15 cellular contexts compared by ENCODE assay signal in the genomic region with DNA sequence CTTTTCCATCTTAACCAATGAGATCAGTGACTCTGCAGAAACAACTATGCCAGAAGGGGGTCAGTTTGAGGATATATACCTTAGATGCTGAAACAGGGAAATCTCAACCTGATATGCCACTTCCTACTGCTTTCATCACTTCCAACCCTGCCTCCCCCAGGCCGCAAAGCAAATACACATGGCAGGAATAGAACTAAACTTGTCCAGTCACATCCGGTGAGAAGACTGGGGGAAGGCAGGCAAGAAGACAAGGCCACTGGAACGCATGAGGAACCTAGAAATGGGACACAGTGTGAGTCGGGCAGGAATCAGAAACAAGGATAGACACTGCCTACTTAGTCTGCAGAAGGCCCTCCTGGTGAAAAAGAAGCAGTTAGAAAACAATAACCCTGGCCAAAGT.
A peak's percentile ranks its signal among the peaks of the same experiment; 100 is the strongest.
DNase-seq lines count a peak whose midpoint lies in the region; ATAC-seq and TF ChIP-seq lines count a peak whose summit lies in the region.
"Had no signal": no experiment of that assay in that cellular context is flagged by ENCODE, and none has a peak within 500 bp of the region (broad histone marks: within the 10 kb centered on the region; RNA-seq: fewer than 3 reads in every experiment).

No MANE protein-coding gene starts in this region.

- no peaks in the 10 kb centered on the region for H3K9me3 Mint-ChIP-seq in natural killer cell
- no peaks in the 10 kb centered on the region for H3K9me3 Mint-ChIP-seq in CD8-positive, alpha-beta memory T cell

- no peak for TF ChIP-seq CTCF in natural killer cell (IDR thresholded peaks at IDR 0.05)

- H3K9me3 ChIP-seq in CD8-positive, alpha-beta memory T cell (ENCODE audit: low read length) = no peaks in the 10 kb centered on the region
- H3K9me3 ChIP-seq: BLaER1 had no signal

- H3K4me1 Mint-ChIP-seq in natural killer cell = peaks cover 41 to 42% of the 10 kb centered on the region in 2 donors
- peaks cover 42 to 68% (median 55%) of the 10 kb centered on the region in 3 donors for H3K4me1 Mint-ChIP-seq in CD8-positive, alpha-beta memory T cell

- H3K4me1 ChIP-seq in CD8-positive, alpha-beta memory T cell (ENCODE audit: insufficient read depth, low read length) = no peaks in the 10 kb centered on the region

- ATAC-seq in GM18502 (IDR thresholded peaks at IDR 0.05; ENCODE audit: poor library complexity, unreplicated experiment) (peak; percentile 58), natural killer cell (peak in 2 of 3 donors; percentile 25 to 53), left lobe of liver (no peak)

- no peaks in the 10 kb centered on the region for H3K36me3 ChIP-seq in CD8-positive, alpha-beta memory T cell (ENCODE audit: insufficient read depth, low read length)
- H3K36me3 ChIP-seq: brain microvascular endothelial cell had no signal

- intact Hi-C loops in natural killer cell (cut with micrococcal nuclease) = no loop called here

- H3K27ac Mint-ChIP-seq in natural killer cell = peak overlapping the region; percentile 14 to 52
- peak overlapping the region in 3 of 8 donors; percentile 25 to 58 (median 39) for H3K27ac Mint-ChIP-seq in CD8-positive, alpha-beta memory T cell

- no peaks in the 10 kb centered on the region for H3K36me3 Mint-ChIP-seq in natural killer cell
- peaks cover 0 to 5% (median under 1%) of the 10 kb centered on the region in 3 donors for H3K36me3 Mint-ChIP-seq in CD8-positive, alpha-beta memory T cell

- no peak overlapping the region for H3K4me3 Mint-ChIP-seq in natural killer cell
- H3K4me3 Mint-ChIP-seq in CD8-positive, alpha-beta memory T cell = no peak overlapping the region

- H3K4me3 ChIP-seq in CD8-positive, alpha-beta memory T cell (ENCODE audit: low read length) = no peak overlapping the region
- H3K4me3 ChIP-seq: BLaER1, SK-N-MC had no signal

- CTCF ChIA-PET in CD8-positive, alpha-beta memory T cell (lab: Charles Lee) = no interaction called here

- H3K27me3 ChIP-seq in CD8-positive, alpha-beta memory T cell (ENCODE audit: insufficient read depth, low read length, poor library complexity, severe bottlenecking) = no peaks in the 10 kb centered on the region
- H3K27me3 ChIP-seq: BLaER1, brain microvascular endothelial cell had no signal

- H3K27ac ChIP-seq in CD8-positive, alpha-beta memory T cell (ENCODE audit: low read depth, low read length) = no peak overlapping the region
- H3K27ac ChIP-seq: BLaER1, brain microvascular endothelial cell, SK-N-MC had no signal

- POLR2A ChIA-PET in CD8-positive, alpha-beta memory T cell (lab: Charles Lee) = no interaction called here

- DNase-seq in NOMO-1 treated with DMSO at 0.1 percent for 48 hours (lab: John Stamatoyannopoulos, UW; ENCODE audit: unreplicated experiment) (peak; percentile 87), dermis blood vessel endothelial cell (peak; percentile 43), natural killer cell (no peak), left lobe of liver (ENCODE audit: low spot score) (no peak), glomerular visceral epithelial cell (ENCODE audit: extremely low spot score) (no peak)
- DNase-seq in activated CD8-positive, alpha-beta memory T cell treated with anti-CD3 and anti-CD28 coated beads, Interleukin-2, amount 50 U/mL, for 48 hours = no peak
- no peak for DNase-seq in CD8-positive, alpha-beta memory T cell
- DNase-seq: activated effector memory CD4-positive, alpha-beta T cell treated with Interleukin-2 at 50 U/mL for 16 hours; brain microvascular endothelial cell; midbrain; NCI-H1092; NCI-H526 had no signal

- no peaks in the 10 kb centered on the region for H3K27me3 Mint-ChIP-seq in natural killer cell (ENCODE audit: low read depth in 2 of 2)
- no peaks in the 10 kb centered on the region for H3K27me3 Mint-ChIP-seq in CD8-positive, alpha-beta memory T cell

Comparison
In these comparisons a context has a peak if more than half of its experiments do, and no peak if none do; other contexts are left out.
1. DNase-seq: peak in NOMO-1 treated with DMSO at 0.1 percent for 48 hours (single experiment) and dermis blood vessel endothelial cell (single experiment); none in natural killer cell (single experiment), activated CD8-positive, alpha-beta memory T cell treated with anti-CD3 and anti-CD28 coated beads, Interleukin-2, amount 50 U/mL, for 48 hours (single experiment), left lobe of liver (single experiment), glomerular visceral epithelial cell (single experiment) and CD8-positive, alpha-beta memory T cell (0 of 5).